28 cellular contexts compared by ENCODE assay signal in genomic region chr7:41084381-41084780, GRCh38.
"Had no signal": no experiment of that assay in that cellular context is flagged by ENCODE, and none has a peak within 500 bp of the region (broad histone marks: within the 10 kb centered on the region; RNA-seq: fewer than 3 reads in every experiment).

No MANE protein-coding gene starts in this region.

- H3K36me3 ChIP-seq: colonic mucosa, esophagus squamous epithelium had no signal

- ATAC-seq: activated T-cell treated with anti-CD3 and anti-CD28 coated beads, Interleukin-2, amount 50 U/mL, for 72 hours; body of pancreas; WTC11 had no signal

- H3K27ac ChIP-seq: body of pancreas, colonic mucosa, epithelial cell of prostate, esophagus squamous epithelium, VCaP had no signal

- FAIRE-seq: endometrium, endothelial cell of umbilical vein had no signal

- H3K27me3 ChIP-seq: body of pancreas, colonic mucosa, esophagus squamous epithelium had no signal

- H3K27me3 Mint-ChIP-seq: activated CD4-positive, alpha-beta memory T cell treated with anti-CD3 and anti-CD28 coated beads, Interleukin-2, amount 10 ng/mL, durations not matched to agents 7 days and 5 days; activated CD4-positive, alpha-beta T cell treated with anti-CD3 and anti-CD28 coated beads, Interleukin-2, amount 10 ng/mL, durations not matched to agents 7 days and 5 days; activated naive CD8-positive, alpha-beta T cell; activated T-cell treated with anti-CD3 and anti-CD28 coated beads, Interleukin-2, amount 50 U/mL, for 24 hours had no signal

- H3K4me1 Mint-ChIP-seq: activated CD4-positive, alpha-beta memory T cell treated with anti-CD3 and anti-CD28 coated beads, Interleukin-2, amount 10 ng/mL, durations not matched to agents 7 days and 5 days; activated CD4-positive, alpha-beta T cell treated with anti-CD3 and anti-CD28 coated beads, Interleukin-2, amount 10 ng/mL, durations not matched to agents 7 days and 5 days had no signal

- H3K4me1 ChIP-seq: body of pancreas, colonic mucosa, esophagus squamous epithelium had no signal

- H3K4me3 Mint-ChIP-seq: activated CD4-positive, alpha-beta memory T cell treated with anti-CD3 and anti-CD28 coated beads, Interleukin-2, amount 10 ng/mL, durations not matched to agents 7 days and 5 days; activated CD4-positive, alpha-beta T cell treated with anti-CD3 and anti-CD28 coated beads, Interleukin-2, amount 10 ng/mL, durations not matched to agents 7 days and 5 days; activated naive CD8-positive, alpha-beta T cell; activated T-cell treated with anti-CD3 and anti-CD28 coated beads, Interleukin-2, amount 50 U/mL, for 24 hours; activated T-cell treated with anti-CD3 and anti-CD28 coated beads, Interleukin-2, amount 50 U/mL, for 72 hours; WTC11 had no signal

- H3K4me3 ChIP-seq: body of pancreas, colonic mucosa, esophagus squamous epithelium had no signal

- H3K9me3 Mint-ChIP-seq: activated CD4-positive, alpha-beta T cell treated with anti-CD3 and anti-CD28 coated beads, Interleukin-2, amount 10 ng/mL, durations not matched to agents 7 days and 5 days; activated T-cell treated with anti-CD3 and anti-CD28 coated beads, Interleukin-2, amount 50 U/mL, for 24 hours had no signal

- H3K9me3 ChIP-seq: body of pancreas, colonic mucosa, esophagus squamous epithelium had no signal

- DNase-seq: activated CD4-positive, alpha-beta memory T cell treated with anti-CD3 and anti-CD28 coated beads, Interleukin-2, amount 10 ng/mL, durations not matched to agents 7 days and 5 days; activated CD4-positive, alpha-beta T cell treated with anti-CD3 and anti-CD28 coated beads for 1 hour; activated CD4-positive, alpha-beta T cell treated with anti-CD3 and anti-CD28 coated beads for 4 hours; activated CD4-positive, alpha-beta T cell treated with anti-CD3 and anti-CD28 coated beads, Interleukin-2, amount 10 ng/mL, durations not matched to agents 7 days and 5 days; activated CD4-positive, alpha-beta T cell treated with anti-CD3 and anti-CD28 coated beads, Interleukin-2, amount 50 U/mL, for 4 hours; activated CD8-positive, alpha-beta memory T cell treated with anti-CD3 and anti-CD28 coated beads, Interleukin-2, amount 50 U/mL, for 48 hours; activated gamma-delta T cell; activated naive CD4-positive, alpha-beta T cell; activated naive CD4-positive, alpha-beta T cell treated with anti-CD3 and anti-CD28 coated beads, Interleukin-2, amount 50 U/mL, for 16 hours; activated T-cell treated with anti-CD3 and anti-CD28 coated beads for 4 hours; activated T-cell treated with anti-CD3 and anti-CD28 coated beads, Interleukin-2, amount 50 U/mL, for 24 hours; activated T-cell treated with anti-CD3 and anti-CD28 coated beads, Interleukin-2, amount 50 U/mL, for 72 hours; amniotic stem cell; anterior cingulate cortex; body of pancreas; caudate nucleus; colonic mucosa; effector CD8-positive, alpha-beta T cell; esophagus squamous epithelium; foreskin melanocyte; head of caudate nucleus; T-helper 2 cell had no signal

- H3K27ac Mint-ChIP-seq: activated CD4-positive, alpha-beta memory T cell treated with anti-CD3 and anti-CD28 coated beads, Interleukin-2, amount 10 ng/mL, durations not matched to agents 7 days and 5 days; activated CD4-positive, alpha-beta T cell treated with anti-CD3 and anti-CD28 coated beads, Interleukin-2, amount 10 ng/mL, durations not matched to agents 7 days and 5 days; activated naive CD8-positive, alpha-beta T cell; activated T-cell treated with anti-CD3 and anti-CD28 coated beads, Interleukin-2, amount 50 U/mL, for 24 hours; activated T-cell treated with anti-CD3 and anti-CD28 coated beads, Interleukin-2, amount 50 U/mL, for 72 hours; WTC11 had no signal

- H3K36me3 Mint-ChIP-seq: activated naive CD8-positive, alpha-beta T cell had no signal
